8 cellular contexts compared by ENCODE assay signal in the genomic region with DNA sequence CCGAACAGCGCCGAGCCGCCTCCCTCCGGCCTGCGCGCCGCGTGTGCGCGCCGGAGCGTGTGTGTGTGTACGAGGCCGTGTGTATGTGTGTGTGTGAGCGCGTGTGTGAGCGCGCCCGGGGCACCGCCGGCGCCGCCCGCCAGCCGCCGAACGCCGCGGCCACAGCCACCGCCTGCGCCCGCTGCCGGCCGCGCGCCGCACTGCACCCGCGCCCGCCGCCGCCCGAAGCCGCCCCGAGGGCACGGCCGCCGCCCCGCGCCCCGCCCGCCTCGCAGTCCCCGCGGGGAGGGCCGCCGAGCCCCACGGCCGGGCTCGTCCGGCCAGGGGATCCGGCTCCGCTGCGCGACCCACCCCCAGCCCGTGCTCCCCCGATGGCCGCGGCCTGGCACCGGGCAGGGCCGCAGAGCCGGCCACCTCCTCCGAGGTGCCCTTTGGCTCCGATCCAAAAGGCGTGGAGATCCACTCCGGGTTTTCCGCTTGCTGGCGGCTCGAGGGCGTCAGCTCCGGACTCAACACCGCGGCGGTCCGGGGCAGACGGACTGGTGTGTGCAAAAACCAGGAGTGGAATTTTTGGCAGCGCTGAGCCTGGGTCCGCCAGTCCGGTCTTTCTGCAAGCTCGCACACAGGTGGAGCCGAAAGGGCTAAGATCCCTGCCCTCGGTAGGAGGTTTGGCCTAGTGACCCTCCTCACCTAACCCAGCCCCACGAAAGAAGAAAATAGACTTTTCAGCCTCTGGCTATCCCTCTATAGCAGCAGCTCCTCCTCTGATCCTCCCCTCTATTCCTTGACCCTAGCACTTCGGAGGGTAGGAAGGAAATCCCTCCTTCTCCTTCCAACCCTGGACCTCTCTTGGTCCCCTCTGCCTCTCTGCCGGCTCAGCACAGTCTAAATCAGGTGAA. TPM values are rescaled to one million over a fixed set of nuclear protein-coding genes. Genes with fewer than 3 reads are reported as not detected.
DNase-seq lines count a peak whose midpoint lies in the region; ATAC-seq and TF ChIP-seq lines count a peak whose summit lies in the region.

Gene SYT7, minus strand, starts transcription at position 47 of the 899 bp plus-strand sequence. CDS start 256 bp downstream, outside the sequence.

- no peak within 1 kb of the TSS for H2BK12ac ChIP-seq in H9 (ENCODE audit: insufficient read length, low read depth, low read length)

- no peak within 1 kb of the TSS for H3K23ac ChIP-seq in H9 (ENCODE audit: insufficient read length, low read depth, low read length)

- H3K9me3 ChIP-seq in H9 (ENCODE audit: control insufficient read depth, low read depth, low read length): no peaks in the 10 kb centered on the region
- no peaks in the 10 kb centered on the region for H3K9me3 ChIP-seq in Loucy (ENCODE audit: insufficient read depth, low read depth, low read length)

- H3K79me2 ChIP-seq in H9 (ENCODE audit: insufficient read depth, low read length): no peaks in the 10 kb centered on the region
- H3K79me2 ChIP-seq in Loucy (ENCODE audit: insufficient read depth, low read length): no peaks in the 10 kb centered on the region

- H3K23me2 ChIP-seq in H9 (ENCODE audit: insufficient read length, low read depth, low read length, poor library complexity, severe bottlenecking): peaks cover 10% of the 10 kb centered on the region

- no peaks in the 10 kb centered on the region for H3K79me1 ChIP-seq in H9 (ENCODE audit: insufficient read depth, low read depth, low read length, poor library complexity, severe bottlenecking)

- H3K27ac Mint-ChIP-seq in H9: no peak within 1 kb of the TSS
- H3K27ac Mint-ChIP-seq in natural killer cell treated with Interleukin-12 subunit alpha and Interleukin-12 subunit beta and Interleukin-15 and Interleukin-18, amount 100 ng/mL, for 72 hours: peak within 1 kb of the TSS in 1 of 2 donors; percentile 8

- POLR2A ChIA-PET in RWPE1 (lab: Yijun Ruan, JAX; ENCODE audit: low non-redundant PET): interaction anchor here (0.6 kb wide), 1 partner anchor 403 kb away, joined by 4 read pairs; no protein-coding TSS in a partner anchor

- no peak within 1 kb of the TSS for H2BK120ac ChIP-seq in H9 (ENCODE audit: low read depth, low read length, poor library complexity, severe bottlenecking)

- H3K9me3 Mint-ChIP-seq in H9: no peaks in the 10 kb centered on the region; a peak in 1 of 5 replicates
- no peaks in the 10 kb centered on the region for H3K9me3 Mint-ChIP-seq in natural killer cell treated with Interleukin-12 subunit alpha and Interleukin-12 subunit beta and Interleukin-15 and Interleukin-18, amount 100 ng/mL, for 72 hours

- H3K4me1 Mint-ChIP-seq in H9: peaks cover 49 to 69% of the 10 kb centered on the region in 2 experiments
- H3K4me1 Mint-ChIP-seq in natural killer cell treated with Interleukin-12 subunit alpha and Interleukin-12 subunit beta and Interleukin-15 and Interleukin-18, amount 100 ng/mL, for 72 hours (ENCODE audit: low read depth in 2 of 2): peaks cover 9 to 12% of the 10 kb centered on the region in 2 donors

- H2AK5ac ChIP-seq in H9 (ENCODE audit: insufficient read length, low read length): no peak within 1 kb of the TSS

- H3K4me3 ChIP-seq in Loucy (ENCODE audit: low read length, poor library complexity, severe bottlenecking) (peak within 1 kb of the TSS; percentile 48), fibroblast of pulmonary artery (replicated peaks; ENCODE audit: low read depth, low read length) (peak within 1 kb of the TSS; percentile 25)

- H3K9me2 ChIP-seq in Loucy (replicated peaks; ENCODE audit: low read depth, low read length): no peaks in the 10 kb centered on the region

- TF ChIP-seq CTCF in H9 (conservative IDR thresholded peaks at IDR 0.05) (peak; percentile 29; the same call in 1 of the 3 replicates), Loucy (conservative IDR thresholded peaks at IDR 0.05; ENCODE audit: low read length) (no peak), RWPE1 (conservative IDR thresholded peaks at IDR 0.05; ENCODE audit: low read depth) (peak; percentile 65), fibroblast of pulmonary artery (IDR thresholded peaks at IDR 0.05; ENCODE audit: low read length, missing control alignments) (no peak)

- H3T11ph ChIP-seq in H9 (ENCODE audit: low read length): no peak within 1 kb of the TSS

- peak; percentile 89 to 92 for ATAC-seq in natural killer cell treated with Interleukin-12 subunit alpha and Interleukin-12 subunit beta and Interleukin-15 and Interleukin-18, amount 100 ng/mL, for 72 hours

- DNase-seq in EH (ENCODE audit: low read depth): peak; percentile 95
- peak; percentile 98 for DNase-seq in H9
- peak; percentile 92 for DNase-seq in RWPE1 (ENCODE audit: low spot score)
- peak; percentile 91 for DNase-seq in activated effector memory CD4-positive, alpha-beta T cell treated with Interleukin-2 at 50 U/mL for 16 hours
- DNase-seq in fibroblast of pulmonary artery (ENCODE audit: low read depth): peak; percentile 98
- DNase-seq in natural killer cell treated with Interleukin-12 subunit alpha and Interleukin-12 subunit beta and Interleukin-15 and Interleukin-18, amount 100 ng/mL, for 72 hours (ENCODE audit: low spot score): peak; percentile 96
- DNase-seq in stimulated activated naive CD4-positive, alpha-beta T cell (lab: John Stamatoyannopoulos, UW): peak; percentile 80 to 97 (median 91)

- WGBS in H9 (ENCODE audit: extremely low coverage, insufficient read length, low lambda C conversion rate): no CpG with 5 or more reads among the region's 96 CpGs

- H3K27ac ChIP-seq in H9 (ENCODE audit: insufficient read length, low read depth, low read length): no peak within 1 kb of the TSS
- peak within 1 kb of the TSS; percentile 84 for H3K27ac ChIP-seq in RWPE1

- H4K5ac ChIP-seq in H9 (ENCODE audit: insufficient read length, low read depth, low read length): no peak within 1 kb of the TSS

- H3K4me2 ChIP-seq in H9 (ENCODE audit: insufficient read depth, insufficient read length, low read length) (peak within 1 kb of the TSS; percentile 48), Loucy (ENCODE audit: low read depth, low read length, poor library complexity, severe bottlenecking) (no peak within 1 kb of the TSS)

- CTCF ChIA-PET in RWPE1 (lab: Yijun Ruan, JAX): interaction anchor here (0.6 to 1.1 kb wide), 9 partner anchors 9 to 735 kb away, joined by 3 to 10 read pairs (median 4); no protein-coding TSS in a partner anchor

- H2AFZ ChIP-seq in H9 (ENCODE audit: low read length) (no peak within 1 kb of the TSS), Loucy (ENCODE audit: low read length) (no peak within 1 kb of the TSS)

- H3K18ac ChIP-seq in H9 (ENCODE audit: insufficient read length, low read depth, low read length): no peak within 1 kb of the TSS

- H2BK5ac ChIP-seq in H9 (ENCODE audit: insufficient read length, low read length): no peak within 1 kb of the TSS

- H3K9ac ChIP-seq in H9 (ENCODE audit: extremely low read depth, insufficient read length, low read length): no peak within 1 kb of the TSS
- H3K9ac ChIP-seq in Loucy (ENCODE audit: low read depth, low read length, poor library complexity, severe bottlenecking): no peak within 1 kb of the TSS

- H4K20me1 ChIP-seq in H9 (ENCODE audit: control insufficient read depth, insufficient read depth, insufficient read length): no peaks in the 10 kb centered on the region
- no peaks in the 10 kb centered on the region for H4K20me1 ChIP-seq in Loucy (ENCODE audit: insufficient read depth, low read length, poor library complexity, severe bottlenecking)

- H3K27me3 Mint-ChIP-seq in H9 (ENCODE audit: low read depth): peaks cover 70% of the 10 kb centered on the region
- H3K27me3 Mint-ChIP-seq in natural killer cell treated with Interleukin-12 subunit alpha and Interleukin-12 subunit beta and Interleukin-15 and Interleukin-18, amount 100 ng/mL, for 72 hours: peaks cover 20 to 35% of the 10 kb centered on the region in 2 donors

- no peak within 1 kb of the TSS for H3K56ac ChIP-seq in H9 (ENCODE audit: insufficient read length, low read depth, low read length)

- no peaks in the 10 kb centered on the region for H3K36me3 ChIP-seq in Loucy (ENCODE audit: insufficient read depth, low read length)

- H3K27me3 ChIP-seq in H9 (ENCODE audit: insufficient read depth, low read length) (peaks cover 7% of the 10 kb centered on the region; the same call in 1 of the 2 replicates), Loucy (ENCODE audit: insufficient read depth, low read length, poor library complexity, severe bottlenecking) (no peaks in the 10 kb centered on the region)

- H3K14ac ChIP-seq in H9 (ENCODE audit: insufficient read depth, low read length): no peak within 1 kb of the TSS; the same call in 1 of the 2 replicates

- H3K4ac ChIP-seq in H9 (ENCODE audit: low read depth, low read length): no peak within 1 kb of the TSS

- H3K4me1 ChIP-seq in H9 (ENCODE audit: insufficient read depth, low read length): 0 out of 2 replicates have a peak, but pooled peaks cover 2% of the 10 kb centered on the region
- no peaks in the 10 kb centered on the region for H3K4me1 ChIP-seq in Loucy (ENCODE audit: insufficient read depth, low read length, poor library complexity, severe bottlenecking)

- no peaks in the 10 kb centered on the region for H3K36me3 Mint-ChIP-seq in H9 (ENCODE audit: insufficient read depth in 1 of 3, low read depth in 3 of 3)
- H3K36me3 Mint-ChIP-seq in natural killer cell treated with Interleukin-12 subunit alpha and Interleukin-12 subunit beta and Interleukin-15 and Interleukin-18, amount 100 ng/mL, for 72 hours: no peaks in the 10 kb centered on the region

- H3F3A ChIP-seq in Loucy (ENCODE audit: low read depth): no peaks in the 10 kb centered on the region

- H4K8ac ChIP-seq in H9 (replicated peaks; ENCODE audit: insufficient read length, low read depth, low read length): no peak within 1 kb of the TSS

- no peak within 1 kb of the TSS for H4K91ac ChIP-seq in H9 (ENCODE audit: insufficient read length, low read depth, low read length)

- H3K4me3 Mint-ChIP-seq in H9: peak within 1 kb of the TSS; percentile 66 to 90
- peak within 1 kb of the TSS; percentile 72 for H3K4me3 Mint-ChIP-seq in natural killer cell treated with Interleukin-12 subunit alpha and Interleukin-12 subunit beta and Interleukin-15 and Interleukin-18, amount 100 ng/mL, for 72 hours

- no peak within 1 kb of the TSS for H2BK15ac ChIP-seq in H9 (ENCODE audit: low read depth, low read length)

- H2BK20ac ChIP-seq in H9 (ENCODE audit: low read depth, low read length, poor library complexity, severe bottlenecking): no peak within 1 kb of the TSS

RNA-seq across cellular contexts. Expression of gene SYT7, which starts in this region (rescaled TPM):
- total RNA-seq in H9 (2021): 7.0 and 8.8 TPM in 2 replicates
- not detected for total RNA-seq in natural killer cell treated with Interleukin-12 subunit alpha and Interleukin-12 subunit beta and Interleukin-15 and Interleukin-18, amount 100 ng/mL, for 72 hours

Comparison
In these comparisons a context has a peak if more than half of its experiments do, and no peak if none do; other contexts are left out.
1. Peak in DNase-seq and ATAC-seq in natural killer cell treated with Interleukin-12 subunit alpha and Interleukin-12 subunit beta and Interleukin-15 and Interleukin-18, amount 100 ng/mL, for 72 hours; RNA of the gene not detected or under 1 TPM.
2. CTCF ChIP-seq: peak in H9 (single experiment) and RWPE1 (single experiment); none in Loucy (single experiment) and fibroblast of pulmonary artery (single experiment).
3. Peak in every context shown above with its lines, with median percentiles within 50 percentile points of each other: DNase-seq.